16 cellular contexts compared by ENCODE assay signal in the genomic region with DNA sequence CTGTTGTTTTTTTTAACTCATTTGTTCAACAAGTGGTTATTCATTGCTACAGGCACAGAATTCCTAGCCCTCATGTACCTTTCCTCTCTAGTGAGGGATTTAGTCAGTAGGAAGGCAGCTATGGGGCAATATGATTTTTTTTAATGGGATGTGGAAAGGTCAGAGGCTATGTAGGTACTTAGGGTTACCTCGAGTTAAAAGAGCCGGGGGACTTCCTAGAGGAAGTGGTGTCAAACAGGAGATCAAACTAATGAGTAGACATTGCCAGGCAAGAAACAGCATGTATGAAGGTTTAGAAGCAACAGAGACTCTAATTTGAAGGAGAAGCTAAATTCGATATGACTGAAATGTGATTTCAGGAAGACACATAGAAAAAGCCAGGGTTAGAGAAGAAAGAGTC. TPM values are rescaled to one million over a fixed set of nuclear protein-coding genes. Genes with fewer than 3 reads are reported as not detected.
"Had no signal": no experiment of that assay in that cellular context is flagged by ENCODE, and none has a peak within 500 bp of the region (broad histone marks: within the 10 kb centered on the region; RNA-seq: fewer than 3 reads in every experiment).

No MANE protein-coding gene starts in this region.

- DNase-seq: activated CD4-positive, alpha-beta T cell treated with anti-CD3 and anti-CD28 coated beads for 4 hours; activated gamma-delta T cell treated with Interleukin-2 at 50 U/mL for 16 hours; activated T-cell treated with anti-CD3 and anti-CD28 coated beads, Interleukin-2, amount 50 U/mL, for 4 hours; adrenal gland; colonic mucosa; esophagus squamous epithelium; hypothalamus; kidney glomerular epithelial cell; left ventricle myocardium superior; mucosa of descending colon; naive thymus-derived CD8-positive, alpha-beta T cell; pancreas; SK-N-SH; stimulated activated CD4-positive, alpha-beta T cell treated with anti-CD3 and anti-CD28 coated beads, Interleukin-1b, Interleukin-23, amount 100 ng/mL, for 48 hours had no signal

- H3K4me2 ChIP-seq: SK-N-SH had no signal

- H3K9me3 Mint-ChIP-seq: activated T-cell treated with anti-CD3 and anti-CD28 coated beads, Interleukin-2, amount 50 U/mL, for 4 hours; memory B cell; naive thymus-derived CD8-positive, alpha-beta T cell had no signal

- H3K27ac Mint-ChIP-seq: memory B cell had no signal

- H3K27ac ChIP-seq: adrenal gland, colonic mucosa, pancreas had no signal

- H3K9ac ChIP-seq: SK-N-SH had no signal

- H3K4me3 Mint-ChIP-seq: activated T-cell treated with anti-CD3 and anti-CD28 coated beads, Interleukin-2, amount 50 U/mL, for 4 hours; memory B cell had no signal

- H3K36me3 ChIP-seq: adrenal gland, colonic mucosa, pancreas had no signal

- H3K4me3 ChIP-seq: adrenal gland, colonic mucosa, esophagus squamous epithelium, mucosa of descending colon, pancreas had no signal

- H3K9me3 ChIP-seq: adrenal gland, colonic mucosa, esophagus squamous epithelium, mucosa of descending colon, pancreas, SK-N-SH had no signal

- H3K36me3 Mint-ChIP-seq: memory B cell; naive thymus-derived CD8-positive, alpha-beta T cell had no signal

- ATAC-seq: activated T-cell treated with anti-CD3 and anti-CD28 coated beads, Interleukin-2, amount 50 U/mL, for 4 hours; left ventricle myocardium superior; mucosa of descending colon; naive thymus-derived CD8-positive, alpha-beta T cell; pancreas had no signal

- H3K4me1 ChIP-seq: colonic mucosa had no signal

- FAIRE-seq: endometrium, pancreas had no signal

- H3K27me3 ChIP-seq: adrenal gland, colonic mucosa, esophagus squamous epithelium, pancreas had no signal

RNA-seq across cellular contexts. Expression of gene ITGA2, which starts 50.7 kb away (rescaled TPM):
- total RNA-seq: naive thymus-derived CD8-positive, alpha-beta T cell had no signal
